Comparison of ENCODE assay signal across 2 cellular contexts in genomic region chr11:119434531-119435330, GRCh38.
TF ChIP-seq lines count a peak whose summit lies in the region.

No MANE protein-coding gene starts in this region.

TF ChIP-seq in IMR-90, 13 proteins besides CTCF, POLR2A, EP300 and RAD21:
- no peak for TF ChIP-seq ELK1 (IDR thresholded peaks at IDR 0.05; ENCODE audit: borderline replicate concordance, low read depth, low read length)
- TF ChIP-seq CEBPB (IDR thresholded peaks at IDR 0.05; ENCODE audit: low read depth, low read length) = no peak
- TF ChIP-seq BHLHE40 (IDR thresholded peaks at IDR 0.05; ENCODE audit: low read depth, low read length) = no peak
- no peak for TF ChIP-seq FOS (IDR thresholded peaks at IDR 0.05; ENCODE audit: low read depth, low read length)
- TF ChIP-seq CHD1 (IDR thresholded peaks at IDR 0.05; ENCODE audit: low read depth, low read length) = no peak
- no peak for TF ChIP-seq MAFK (IDR thresholded peaks at IDR 0.05; ENCODE audit: low read depth, low read length)
- TF ChIP-seq USF2 (IDR thresholded peaks at IDR 0.05; ENCODE audit: low read depth, low read length) = no peak
- TF ChIP-seq RFX5 (IDR thresholded peaks at IDR 0.05; ENCODE audit: low read depth, low read length) = no peak
- no peak for TF ChIP-seq MAZ (IDR thresholded peaks at IDR 0.05; ENCODE audit: borderline replicate concordance, low read depth, low read length)
- TF ChIP-seq MXI1 (IDR thresholded peaks at IDR 0.05; ENCODE audit: borderline replicate concordance, low read depth, low read length) = no peak
- TF ChIP-seq NFE2L2 (IDR thresholded peaks at IDR 0.05; ENCODE audit: low read depth, low read length) = no peak
- TF ChIP-seq SMC3 (IDR thresholded peaks at IDR 0.05; ENCODE audit: low read depth, low read length) = no peak
- no peak for TF ChIP-seq RCOR1 (IDR thresholded peaks at IDR 0.05; ENCODE audit: insufficient replicate concordance, low read length)

TF ChIP-seq in SK-N-SH, 30 proteins besides CTCF, POLR2A, EP300 and RAD21 (continued from another document):
- no peak for TF ChIP-seq REST (IDR thresholded peaks at IDR 0.05; ENCODE audit: low read depth, low read length)
- no peak for TF ChIP-seq CHD2 (IDR thresholded peaks at IDR 0.05; ENCODE audit: low read length, partially characterized antibody)
- TF ChIP-seq NFIC (IDR thresholded peaks at IDR 0.05; ENCODE audit: borderline replicate concordance) = peak; percentile 47; the same call in 1 of the 2 replicates
- no peak for TF ChIP-seq IRF3 (IDR thresholded peaks at IDR 0.05; ENCODE audit: low read depth, low read length)
- no peak for TF ChIP-seq TEAD4 (IDR thresholded peaks at IDR 0.05; ENCODE audit: borderline replicate concordance, insufficient read depth)
- no peak for TF ChIP-seq USF1 (IDR thresholded peaks at IDR 0.05; ENCODE audit: borderline replicate concordance, low read depth)
- no peak for TF ChIP-seq YY1 (IDR thresholded peaks at IDR 0.05; ENCODE audit: low read depth)
- TF ChIP-seq JUND (IDR thresholded peaks at IDR 0.05) = peak; percentile 61; the same call in 1 of the 2 replicates
- no peak for TF ChIP-seq ZBTB33 (IDR thresholded peaks at IDR 0.05; ENCODE audit: borderline replicate concordance, low read depth)
- no peak for TF ChIP-seq GABPA (IDR thresholded peaks at IDR 0.05; ENCODE audit: low read depth)
- peak; percentile 55 for TF ChIP-seq PBX3 (IDR thresholded peaks at IDR 0.05)
- no peak for TF ChIP-seq RFX5 (IDR thresholded peaks at IDR 0.05; ENCODE audit: low read length)
- peak; percentile 38; the same call in 1 of the 2 replicates for TF ChIP-seq FOSL2 (IDR thresholded peaks at IDR 0.05; ENCODE audit: borderline replicate concordance, low read depth)
- TF ChIP-seq SIN3A (IDR thresholded peaks at IDR 0.05; ENCODE audit: borderline replicate concordance, low read depth, low read length) = no peak
- no peak for TF ChIP-seq FOXM1 (IDR thresholded peaks at IDR 0.05; ENCODE audit: low read depth)
- TF ChIP-seq GATA2 (CRISPR knock-in tag; IDR thresholded peaks at IDR 0.05) = no peak
- no peak for TF ChIP-seq NRF1 (IDR thresholded peaks at IDR 0.05; ENCODE audit: low read depth, low read length)
- no peak for TF ChIP-seq POLR2AphosphoS5 (IDR thresholded peaks at IDR 0.05; ENCODE audit: low read depth, low read length)
- no peak for TF ChIP-seq EZH2phosphoT487 (IDR thresholded peaks at IDR 0.05; ENCODE audit: borderline replicate concordance, low read depth)
- TF ChIP-seq MAX (IDR thresholded peaks at IDR 0.05; ENCODE audit: low read depth) = no peak
- TF ChIP-seq MXI1 (IDR thresholded peaks at IDR 0.05; ENCODE audit: low read depth, low read length) = no peak
- TF ChIP-seq TAF1 (IDR thresholded peaks at IDR 0.05; ENCODE audit: borderline replicate concordance, low read depth, low read length) = no peak
- TF ChIP-seq ELF1 (IDR thresholded peaks at IDR 0.05) = no peak
- TF ChIP-seq RCOR1 (IDR thresholded peaks at IDR 0.05; ENCODE audit: low read length) = no peak
- TF ChIP-seq USF2 (IDR thresholded peaks at IDR 0.05; ENCODE audit: borderline replicate concordance, low read depth, low read length) = no peak
- peak; percentile 48; the same call in 1 of the 2 replicates for TF ChIP-seq RXRA (IDR thresholded peaks at IDR 0.05; ENCODE audit: borderline replicate concordance, low read depth)
- TF ChIP-seq FOXJ3 (CRISPR knock-in tag; IDR thresholded peaks at IDR 0.05) = no peak
